In genomic region chr19:29503785-29504184, GRCh38 we compare ENCODE assay signal across 17 cellular contexts. TPM values are rescaled to one million over a fixed set of nuclear protein-coding genes. Genes with fewer than 3 reads are reported as not detected.
DNase-seq lines count a peak whose midpoint lies in the region; ATAC-seq and TF ChIP-seq lines count a peak whose summit lies in the region.
"Had no signal": no experiment of that assay in that cellular context is flagged by ENCODE, and none has a peak within 500 bp of the region (broad histone marks: within the 10 kb centered on the region; RNA-seq: fewer than 3 reads in every experiment).

No MANE protein-coding gene starts in this region.

- no peak overlapping the region for H3K4me3 ChIP-seq in HEK293 (ENCODE audit: low read depth, low read length)
- H3K4me3 ChIP-seq in sigmoid colon: no peak overlapping the region
- no peak overlapping the region for H3K4me3 ChIP-seq in SJCRH30
- H3K4me3 ChIP-seq: BLaER1 had no signal

- WGBS in sigmoid colon, 2 donors: 81 to 87% methylated on average over 10 of the region's 10 CpGs

- no peaks in the 10 kb centered on the region for H3K9me3 Mint-ChIP-seq in stimulated activated naive CD8-positive, alpha-beta T cell treated with anti-CD3 and anti-CD28 coated beads, Interleukin-15, amount 100 ng/mL, for 72 hours
- H3K9me3 Mint-ChIP-seq: CD8-positive, alpha-beta memory T cell had no signal

- intact Hi-C loops in sigmoid colon (cut with DNase I): no loop called here

- CTCF ChIA-PET in HEK293 (lab: Yijun Ruan, JAX): interaction anchor here (0.5 to 2.4 kb wide), 6 partner anchors 14 to 1371 kb away, joined by 3 to 15 read pairs (median 4); no protein-coding TSS in a partner anchor

- H3K27ac ChIP-seq in HEK293 (ENCODE audit: extremely low read depth, low read depth, low read length): no peak overlapping the region
- peak overlapping the region; percentile 98 for H3K27ac ChIP-seq in cingulate gyrus (ENCODE audit: low read depth, low read length)
- H3K27ac ChIP-seq in layer of hippocampus (ENCODE audit: low read depth, low read length): peak overlapping the region; percentile 97
- H3K27ac ChIP-seq in sigmoid colon: no peak overlapping the region
- H3K27ac ChIP-seq in SJCRH30: no peak overlapping the region
- H3K27ac ChIP-seq: BLaER1 had no signal

- no peak overlapping the region for H3K27ac Mint-ChIP-seq in stimulated activated naive CD8-positive, alpha-beta T cell treated with anti-CD3 and anti-CD28 coated beads, Interleukin-15, amount 100 ng/mL, for 72 hours

- H3K4me3 Mint-ChIP-seq in stimulated activated naive CD8-positive, alpha-beta T cell treated with anti-CD3 and anti-CD28 coated beads, Interleukin-15, amount 100 ng/mL, for 72 hours: no peak overlapping the region

- ATAC-seq in stimulated activated naive CD8-positive, alpha-beta T cell treated with anti-CD3 and anti-CD28 coated beads, Interleukin-15, amount 100 ng/mL, for 72 hours: no peak

- H3K4me1 ChIP-seq in HEK293 (ENCODE audit: control insufficient read depth, insufficient read depth, low read length): no peaks in the 10 kb centered on the region
- H3K4me1 ChIP-seq in sigmoid colon: no peaks in the 10 kb centered on the region
- H3K4me1 ChIP-seq in SJCRH30: peaks cover 4% of the 10 kb centered on the region; the same call in 1 of the 2 replicates
- H3K4me1 ChIP-seq: BLaER1, Caco-2 had no signal

- H3K27me3 ChIP-seq in layer of hippocampus (ENCODE audit: control insufficient read depth, insufficient read depth, low read length) (no peaks in the 10 kb centered on the region), sigmoid colon (peaks cover 0 to 6% (median 0%) of the 10 kb centered on the region in 3 donors), SJCRH30 (peaks cover 11% of the 10 kb centered on the region)
- H3K27me3 ChIP-seq: BLaER1 had no signal

- H3K9me3 ChIP-seq in HEK293 (ENCODE audit: control insufficient read depth, insufficient read depth, low read depth, low read length) (no peaks in the 10 kb centered on the region), sigmoid colon (no peaks in the 10 kb centered on the region), SJCRH30 (replicated peaks) (no peaks in the 10 kb centered on the region; the same call in 1 of the 2 replicates)
- H3K9me3 ChIP-seq: BLaER1, Caco-2 had no signal

- no peaks in the 10 kb centered on the region for H3K4me1 Mint-ChIP-seq in stimulated activated naive CD8-positive, alpha-beta T cell treated with anti-CD3 and anti-CD28 coated beads, Interleukin-15, amount 100 ng/mL, for 72 hours
- H3K4me1 Mint-ChIP-seq: CD8-positive, alpha-beta memory T cell had no signal

- H3K36me3 ChIP-seq in HEK293 (ENCODE audit: control insufficient read depth in 2 of 2, insufficient read depth in 1 of 2, low read length in 2 of 2) (no peaks in the 10 kb centered on the region), sigmoid colon (no peaks in the 10 kb centered on the region), SJCRH30 (no peaks in the 10 kb centered on the region)
- H3K36me3 ChIP-seq: BLaER1 had no signal

- peak; percentile 36 for DNase-seq in sigmoid colon
- DNase-seq in NCI-H187 treated with DMSO at 0.1 percent for 48 hours (lab: John Stamatoyannopoulos, UW): no peak
- DNase-seq in stimulated activated naive CD8-positive, alpha-beta T cell treated with anti-CD3 and anti-CD28 coated beads, Interleukin-15, amount 100 ng/mL, for 72 hours: no peak
- DNase-seq in NCI-H774 (lab: John Stamatoyannopoulos, UW): no peak
- no peak for DNase-seq in SJCRH30
- DNase-seq: 8988T; AML-193; Caco-2; CD8-positive, alpha-beta memory T cell; DND-41; GDM1; HCEC 1CT had no signal

- peaks cover 17% of the 10 kb centered on the region for H3K27me3 Mint-ChIP-seq in stimulated activated naive CD8-positive, alpha-beta T cell treated with anti-CD3 and anti-CD28 coated beads, Interleukin-15, amount 100 ng/mL, for 72 hours

- POLR2A ChIA-PET in HEK293 (lab: Yijun Ruan, JAX): no interaction called here

- TF ChIP-seq CTCF in HEK293 (tag by site-specific recombination; IDR thresholded peaks at IDR 0.05) (no peak), sigmoid colon (IDR thresholded peaks at IDR 0.05) (no peak)

- TF ChIP-seq EP300 in sigmoid colon (IDR thresholded peaks at IDR 0.05): no peak

- no peak for TF ChIP-seq POLR2A in sigmoid colon (IDR thresholded peaks at IDR 0.05)

TF ChIP-seq in HEK293, 187 proteins besides CTCF, POLR2A, EP300 and RAD21:
- TF ChIP-seq KLF7 (tag by site-specific recombination; IDR thresholded peaks at IDR 0.05; ENCODE audit: borderline replicate concordance) (no peak), ZNF623 (tag by site-specific recombination; IDR thresholded peaks at IDR 0.05) (peak; percentile 61)

RNA-seq across cellular contexts. Expression of gene VSTM2B, which starts 22.0 kb away (rescaled TPM):
- under 1 TPM in 1 of 4 donors, not detected in 3; 0.41 TPM for total RNA-seq in sigmoid colon
- not detected for polyA plus RNA-seq in sigmoid colon
- not detected in 2 replicates for total RNA-seq in SJCRH30 (2014; rRNA removed; shearing (Covaris generic))
- total RNA-seq: Caco-2; CD8-positive, alpha-beta memory T cell; HT-29 had no signal
- polyA plus RNA-seq: CD8-positive, alpha-beta memory T cell had no signal

Comparison
In these comparisons a context has a peak if more than half of its experiments do, and no peak if none do; other contexts are left out.
1. H3K27ac ChIP-seq: peak in cingulate gyrus (single experiment) and layer of hippocampus (single experiment); none in HEK293 (single experiment), sigmoid colon (0 of 4) and SJCRH30 (single experiment).